19 cellular contexts compared by ENCODE assay signal in the genomic region with DNA sequence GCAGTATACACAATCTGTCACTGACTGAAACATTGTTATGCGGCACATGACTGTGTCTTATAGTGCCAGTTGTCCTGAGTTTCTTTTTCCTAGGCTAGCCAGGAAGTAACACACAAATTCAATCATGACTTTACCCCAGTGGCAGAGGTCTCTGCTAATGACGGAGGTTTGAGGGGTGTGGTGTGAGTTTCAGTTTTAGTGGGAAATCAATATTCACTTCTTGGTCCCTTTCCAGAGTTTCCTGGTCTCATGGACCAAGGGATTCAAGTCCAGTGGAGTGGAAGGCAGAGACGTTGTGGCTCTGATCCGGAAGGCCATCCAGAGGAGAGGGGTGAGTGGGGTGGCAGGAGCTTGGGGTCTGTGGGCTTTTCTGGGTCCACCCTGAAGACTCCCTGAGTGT.
"Had no signal": no experiment of that assay in that cellular context is flagged by ENCODE, and none has a peak within 500 bp of the region (broad histone marks: within the 10 kb centered on the region; RNA-seq: fewer than 3 reads in every experiment).

No MANE protein-coding gene starts in this region.

- H3K27ac ChIP-seq: brain microvascular endothelial cell, epithelial cell of prostate, lower lobe of right lung had no signal

- H3K27me3 ChIP-seq: brain microvascular endothelial cell had no signal

- H3K9me3 ChIP-seq: lower lobe of right lung had no signal

- DNase-seq: activated B cell treated with CpG ODN at 0.5 μM for 24 hours; activated CD4-positive, alpha-beta T cell treated with anti-CD3 and anti-CD28 coated beads for 48 hours; activated naive CD4-positive, alpha-beta T cell; anterior cingulate cortex; brain microvascular endothelial cell; dermis blood vessel endothelial cell; effector memory CD8-positive, alpha-beta T cell; foreskin melanocyte; head of caudate nucleus; immature natural killer cell; lower lobe of right lung; stimulated activated CD4-positive, alpha-beta T cell treated with anti-CD3 and anti-CD28 coated beads, Interleukin-4, amount 100 ng/mL, for 24 hours; stimulated activated naive CD4-positive, alpha-beta T cell treated with Interleukin-2 at 50 U/mL for 16 hours; SW 1271 had no signal

- ATAC-seq: effector memory CD8-positive, alpha-beta T cell had no signal

- H3K27me3 Mint-ChIP-seq: activated B cell treated with CpG ODN at 0.5 μM for 24 hours; effector memory CD8-positive, alpha-beta T cell had no signal

- H3K36me3 ChIP-seq: brain microvascular endothelial cell had no signal

- H3K36me3 Mint-ChIP-seq: immature natural killer cell had no signal

- H3K4me3 ChIP-seq: lower lobe of right lung, skin epidermis had no signal

- H3K9me3 Mint-ChIP-seq: activated B cell treated with CpG ODN at 0.5 μM for 24 hours; activated T-helper 1 cell treated with anti-CD3 and anti-CD28 coated beads, Interleukin-12 subunit alpha, Interleukin-12 subunit beta, Interleukin-2, Interleukin-4 antibody, amounts not matched to agents 30 ng/mL and 10 ng/mL and 1 ng/mL, durations not matched to agents 14 hours and 24 hours and 36 hours; effector memory CD8-positive, alpha-beta T cell; immature natural killer cell; mesothelial cell of epicardium; T-helper 2 cell treated with Interferon-gamma antibody and Interleukin-4, amounts not matched to agents 5 μg/mL and 100 μg/mL, for 36 hours had no signal

- H3K4me3 Mint-ChIP-seq: activated B cell treated with CpG ODN at 0.5 μM for 24 hours; activated T-helper 1 cell treated with anti-CD3 and anti-CD28 coated beads, Interleukin-12 subunit alpha, Interleukin-12 subunit beta, Interleukin-2, Interleukin-4 antibody, amounts not matched to agents 30 ng/mL and 10 ng/mL and 1 ng/mL, durations not matched to agents 14 hours and 24 hours and 36 hours; effector memory CD8-positive, alpha-beta T cell; immature natural killer cell; mesothelial cell of epicardium; T-helper 2 cell treated with Interferon-gamma antibody and Interleukin-4, amounts not matched to agents 5 μg/mL and 100 μg/mL, for 36 hours had no signal

- H3K27ac Mint-ChIP-seq: activated B cell treated with CpG ODN at 0.5 μM for 24 hours; activated T-helper 1 cell treated with anti-CD3 and anti-CD28 coated beads, Interleukin-12 subunit alpha, Interleukin-12 subunit beta, Interleukin-2, Interleukin-4 antibody, amounts not matched to agents 30 ng/mL and 10 ng/mL and 1 ng/mL, durations not matched to agents 14 hours and 24 hours and 36 hours; immature natural killer cell; mesothelial cell of epicardium had no signal
